29 cellular contexts compared by ENCODE assay signal in the genomic region with DNA sequence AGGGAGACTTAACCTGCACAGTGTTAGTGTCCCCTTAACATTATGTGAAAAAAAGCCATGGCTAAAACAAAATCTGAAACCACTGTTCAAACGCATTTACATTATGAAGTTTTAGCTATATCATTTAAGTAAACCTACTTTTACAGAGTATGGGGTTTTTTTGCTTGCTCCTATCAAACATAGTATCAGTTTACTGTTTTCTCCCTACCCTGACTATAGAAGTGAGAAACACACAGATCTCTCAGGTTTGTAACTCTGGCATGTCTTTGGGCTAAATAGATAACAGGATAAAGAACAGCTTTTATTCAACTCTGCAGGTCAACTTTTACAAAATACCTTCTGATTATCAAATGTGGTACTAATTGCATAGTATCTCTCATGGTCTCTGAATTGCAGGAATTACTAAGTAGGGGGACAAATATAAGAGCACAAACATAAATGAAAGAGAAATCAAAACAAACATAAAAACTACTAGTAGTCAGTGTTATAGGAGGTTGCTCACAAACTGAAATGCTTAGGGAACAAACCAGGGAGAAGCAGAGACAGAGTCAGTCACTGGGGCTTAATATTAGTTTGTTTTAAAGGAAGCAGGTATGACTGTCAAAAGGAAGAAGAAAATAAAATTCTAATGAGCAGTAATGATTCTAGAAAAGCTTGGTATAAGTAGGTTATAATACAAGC.
"Had no signal": no experiment of that assay in that cellular context is flagged by ENCODE, and none has a peak within 500 bp of the region (broad histone marks: within the 10 kb centered on the region; RNA-seq: fewer than 3 reads in every experiment).

No MANE protein-coding gene starts in this region.

- H3K9me3 Mint-ChIP-seq: nephron; stimulated activated memory B cell treated with anti-CD40 and anti-IgM and Interleukin-4, amounts not matched to agents 10 μg/mL and 1 μg/mL and 100 μg/mL, for 72 hours; type B pancreatic cell had no signal

- H3K27me3 ChIP-seq: esophagus squamous epithelium, heart right ventricle, left lung, sigmoid colon, testis, tibial artery had no signal

- DNase-seq: dermis blood vessel endothelial cell; effector memory CD4-positive, alpha-beta T cell; erythroblast; esophagus squamous epithelium; foreskin melanocyte; glutamatergic neuron; heart right ventricle; hippocampal formation; left cardiac atrium; left lung; mesenchymal stem cell; midbrain; naive thymus-derived CD4-positive, alpha-beta T cell; nucleus accumbens; psoas muscle; right cardiac atrium; sigmoid colon; stimulated activated CD4-positive, alpha-beta T cell treated with anti-CD3 and anti-CD28 coated beads, Interleukin-2, amount 100 ng/mL, for 24 hours; stimulated activated CD4-positive, alpha-beta T cell treated with anti-CD3 and anti-CD28 coated beads, Interleukin-4, amount 100 ng/mL, for 24 hours; stimulated activated naive CD8-positive, alpha-beta T cell treated with anti-CD3 and anti-CD28 coated beads, Interleukin-15, Interleukin-2, amounts not matched to agents 100 U/mL and 50 U/mL, for 24 hours; substantia nigra; testis; tibial artery had no signal

- H3K27ac Mint-ChIP-seq: nephron; stimulated activated memory B cell treated with anti-CD40 and anti-IgM and Interleukin-4, amounts not matched to agents 10 μg/mL and 1 μg/mL and 100 μg/mL, for 72 hours; type B pancreatic cell had no signal

- H3K4me1 Mint-ChIP-seq: stimulated activated memory B cell treated with anti-CD40 and anti-IgM and Interleukin-4, amounts not matched to agents 10 μg/mL and 1 μg/mL and 100 μg/mL, for 72 hours had no signal

- H3K36me3 Mint-ChIP-seq: stimulated activated memory B cell treated with anti-CD40 and anti-IgM and Interleukin-4, amounts not matched to agents 10 μg/mL and 1 μg/mL and 100 μg/mL, for 72 hours had no signal

- H3K36me3 ChIP-seq: esophagus squamous epithelium, heart right ventricle, left lung, sigmoid colon, tibial artery had no signal

- H3K9me3 ChIP-seq: esophagus squamous epithelium, heart right ventricle, left lung, psoas muscle, sigmoid colon, testis, tibial artery had no signal

- ATAC-seq: heart right ventricle; left cardiac atrium; left lung; naive thymus-derived CD4-positive, alpha-beta T cell; psoas muscle; right cardiac atrium; stimulated activated memory B cell treated with anti-CD40 and anti-IgM and Interleukin-4, amounts not matched to agents 10 μg/mL and 1 μg/mL and 100 μg/mL, for 72 hours; stimulated activated naive CD8-positive, alpha-beta T cell treated with anti-CD3 and anti-CD28 coated beads, Interleukin-15, Interleukin-2, amounts not matched to agents 100 U/mL and 50 U/mL, for 24 hours had no signal

- H3K27me3 Mint-ChIP-seq: naive thymus-derived CD4-positive, alpha-beta T cell; stimulated activated memory B cell treated with anti-CD40 and anti-IgM and Interleukin-4, amounts not matched to agents 10 μg/mL and 1 μg/mL and 100 μg/mL, for 72 hours; type B pancreatic cell had no signal

- H3K27ac ChIP-seq: coronary artery, esophagus squamous epithelium, heart right ventricle, left lung, psoas muscle, sigmoid colon, testis, tibial artery had no signal

- FAIRE-seq: endometrium, islet of Langerhans had no signal

- H3K4me3 ChIP-seq: coronary artery, esophagus squamous epithelium, heart right ventricle, left lung, psoas muscle, sigmoid colon, testis, tibial artery had no signal

- H3K4me3 Mint-ChIP-seq: nephron; stimulated activated memory B cell treated with anti-CD40 and anti-IgM and Interleukin-4, amounts not matched to agents 10 μg/mL and 1 μg/mL and 100 μg/mL, for 72 hours; type B pancreatic cell had no signal

- H3K4me1 ChIP-seq: esophagus squamous epithelium, left lung, testis, tibial artery had no signal
